19 cellular contexts compared by ENCODE assay signal in the genomic region with DNA sequence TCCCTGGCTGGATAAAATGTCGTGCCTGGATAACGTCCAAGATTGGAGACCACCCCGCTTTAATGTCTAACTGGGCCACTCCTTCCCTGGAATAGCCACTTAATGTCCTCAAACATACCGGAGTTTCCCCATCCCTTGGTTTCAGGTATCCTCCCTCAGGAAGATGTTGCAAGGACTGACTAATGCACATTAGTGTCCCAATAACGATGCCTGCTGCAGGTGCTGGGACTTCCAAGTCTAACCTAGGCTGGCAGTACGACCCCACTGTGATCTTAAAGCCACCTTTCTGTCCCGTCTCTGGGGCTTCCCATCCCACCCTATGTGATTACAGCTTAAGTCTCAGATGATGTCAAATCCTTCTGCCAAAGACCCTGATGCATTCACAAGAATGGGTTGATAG. TPM values are rescaled to one million over a fixed set of nuclear protein-coding genes. Genes with fewer than 3 reads are reported as not detected.
A peak's percentile ranks its signal among the peaks of the same experiment; 100 is the strongest.
DNase-seq lines count a peak whose midpoint lies in the region; ATAC-seq and TF ChIP-seq lines count a peak whose summit lies in the region.
"Had no signal": no experiment of that assay in that cellular context is flagged by ENCODE, and none has a peak within 500 bp of the region (broad histone marks: within the 10 kb centered on the region; RNA-seq: fewer than 3 reads in every experiment).

No MANE protein-coding gene starts in this region.

- H3K36me3 Mint-ChIP-seq in CD4-positive, alpha-beta memory T cell: no peaks in the 10 kb centered on the region
- H3K36me3 Mint-ChIP-seq in activated naive CD8-positive, alpha-beta T cell treated with anti-CD3 and anti-CD28 coated beads, Interleukin-2, amount 50 U/mL, for 24 hours (ENCODE audit: low read depth): no peaks in the 10 kb centered on the region
- H3K36me3 Mint-ChIP-seq in naive thymus-derived CD8-positive, alpha-beta T cell: no peaks in the 10 kb centered on the region
- no peaks in the 10 kb centered on the region for H3K36me3 Mint-ChIP-seq in activated CD8-positive, alpha-beta memory T cell treated with anti-CD3 and anti-CD28 coated beads, Interleukin-2, amount 10 ng/mL, durations not matched to agents 7 days and 5 days

- peak overlapping the region in 7 of 8 donors; percentile 18 to 75 (median 65) for H3K4me3 Mint-ChIP-seq in CD4-positive, alpha-beta memory T cell
- peak overlapping the region; percentile 45 for H3K4me3 Mint-ChIP-seq in activated naive CD8-positive, alpha-beta T cell treated with anti-CD3 and anti-CD28 coated beads, Interleukin-2, amount 50 U/mL, for 24 hours
- H3K4me3 Mint-ChIP-seq in naive thymus-derived CD8-positive, alpha-beta T cell: peak overlapping the region; percentile 25 to 77 (median 56)
- H3K4me3 Mint-ChIP-seq in activated CD8-positive, alpha-beta memory T cell treated with anti-CD3 and anti-CD28 coated beads, Interleukin-2, amount 10 ng/mL, durations not matched to agents 7 days and 5 days: no peak overlapping the region

- H3K27ac Mint-ChIP-seq in CD4-positive, alpha-beta memory T cell: no peak overlapping the region
- H3K27ac Mint-ChIP-seq in activated naive CD8-positive, alpha-beta T cell treated with anti-CD3 and anti-CD28 coated beads, Interleukin-2, amount 50 U/mL, for 24 hours: no peak overlapping the region
- peak overlapping the region in 1 of 10 donors; percentile 7 for H3K27ac Mint-ChIP-seq in naive thymus-derived CD8-positive, alpha-beta T cell
- H3K27ac Mint-ChIP-seq in activated CD8-positive, alpha-beta memory T cell treated with anti-CD3 and anti-CD28 coated beads, Interleukin-2, amount 10 ng/mL, durations not matched to agents 7 days and 5 days: no peak overlapping the region

- H3K36me3 ChIP-seq in CD4-positive, alpha-beta memory T cell (ENCODE audit: insufficient read depth, low read length): no peaks in the 10 kb centered on the region
- H3K36me3 ChIP-seq: spleen, upper lobe of left lung had no signal

- H3K4me3 ChIP-seq in CD4-positive, alpha-beta memory T cell (ENCODE audit: low read length in 2 of 2): no peak overlapping the region
- H3K4me3 ChIP-seq in HL-60 (replicated peaks; ENCODE audit: insufficient read depth, low read length): no peak overlapping the region
- H3K4me3 ChIP-seq: hepatocyte, K562 had no signal

- CTCF ChIA-PET in CD4-positive, alpha-beta memory T cell (lab: Charles Lee; ENCODE audit: partially characterized antibody): no interaction called here
- CTCF ChIA-PET in activated CD8-positive, alpha-beta memory T cell treated with anti-CD3 and anti-CD28 coated beads, Interleukin-2, amount 10 ng/mL, durations not matched to agents 7 days and 5 days (lab: Charles Lee): no interaction called here

- ATAC-seq in activated naive CD8-positive, alpha-beta T cell treated with anti-CD3 and anti-CD28 coated beads, Interleukin-2, amount 50 U/mL, for 24 hours: no peak
- no peak for ATAC-seq in naive thymus-derived CD8-positive, alpha-beta T cell
- no peak for ATAC-seq in GM19023 (IDR thresholded peaks at IDR 0.05; ENCODE audit: unreplicated experiment)
- ATAC-seq in activated CD8-positive, alpha-beta memory T cell treated with anti-CD3 and anti-CD28 coated beads, Interleukin-2, amount 10 ng/mL, durations not matched to agents 7 days and 5 days: no peak
- ATAC-seq in HG03108 (IDR thresholded peaks at IDR 0.05; ENCODE audit: unreplicated experiment): no peak
- ATAC-seq: K562 had no signal

- H3K4me1 ChIP-seq in CD4-positive, alpha-beta memory T cell (ENCODE audit: insufficient read depth, low read length): peaks cover 15% of the 10 kb centered on the region

- H3K9me3 ChIP-seq in CD4-positive, alpha-beta memory T cell (ENCODE audit: control insufficient read depth in 1 of 2, low read length in 2 of 2): no peaks in the 10 kb centered on the region
- H3K9me3 ChIP-seq: spleen, upper lobe of left lung had no signal

- H3K27me3 ChIP-seq in CD4-positive, alpha-beta memory T cell (ENCODE audit: insufficient read depth, low read length): peaks cover 29% of the 10 kb centered on the region
- peaks cover 35% of the 10 kb centered on the region for H3K27me3 ChIP-seq in HL-60 (ENCODE audit: insufficient read depth, poor library complexity, severe bottlenecking)

- H3K9me3 Mint-ChIP-seq in CD4-positive, alpha-beta memory T cell: no peaks in the 10 kb centered on the region
- H3K9me3 Mint-ChIP-seq in activated naive CD8-positive, alpha-beta T cell treated with anti-CD3 and anti-CD28 coated beads, Interleukin-2, amount 50 U/mL, for 24 hours: no peaks in the 10 kb centered on the region
- H3K9me3 Mint-ChIP-seq in naive thymus-derived CD8-positive, alpha-beta T cell: no peaks in the 10 kb centered on the region
- H3K9me3 Mint-ChIP-seq in activated CD8-positive, alpha-beta memory T cell treated with anti-CD3 and anti-CD28 coated beads, Interleukin-2, amount 10 ng/mL, durations not matched to agents 7 days and 5 days (ENCODE audit: low read depth): no peaks in the 10 kb centered on the region
- H3K9me3 Mint-ChIP-seq: stimulated activated naive B cell treated with anti-CD40 and anti-IgM and Interleukin-4, amounts not matched to agents 10 μg/mL and 1 μg/mL and 100 μg/mL, for 72 hours had no signal

- DNase-seq in CD4-positive, alpha-beta memory T cell: no peak
- DNase-seq in HL-60 (ENCODE audit: low read depth in 1 of 2, low spot score in 1 of 2): peak; percentile 49 to 56
- no peak for DNase-seq in activated naive CD8-positive, alpha-beta T cell treated with anti-CD3 and anti-CD28 coated beads, Interleukin-2, amount 50 U/mL, for 24 hours
- DNase-seq in naive thymus-derived CD8-positive, alpha-beta T cell: no peak
- no peak for DNase-seq in midbrain (lab: John Stamatoyannopoulos, UW)
- DNase-seq in activated CD8-positive, alpha-beta memory T cell treated with anti-CD3 and anti-CD28 coated beads, Interleukin-2, amount 10 ng/mL, durations not matched to agents 7 days and 5 days: no peak
- DNase-seq: activated CD4-positive, alpha-beta T cell treated with anti-CD3 and anti-CD28 coated beads for 1 hour; activated CD8-positive, alpha-beta memory T cell treated with anti-CD3 and anti-CD28 coated beads, Interleukin-2, amount 50 U/mL, for 48 hours; effector CD4-positive, alpha-beta T cell; NCI-H1092 treated with DMSO at 0.1 percent for 48 hours; SHP77; stimulated activated naive B cell treated with anti-CD40 and anti-IgM and Interleukin-4, amounts not matched to agents 10 μg/mL and 1 μg/mL and 100 μg/mL, for 72 hours; upper lobe of left lung had no signal

- peaks cover 33 to 36% of the 10 kb centered on the region in 2 donors for H3K27me3 Mint-ChIP-seq in CD4-positive, alpha-beta memory T cell
- peaks cover 51% of the 10 kb centered on the region for H3K27me3 Mint-ChIP-seq in activated naive CD8-positive, alpha-beta T cell treated with anti-CD3 and anti-CD28 coated beads, Interleukin-2, amount 50 U/mL, for 24 hours
- H3K27me3 Mint-ChIP-seq in naive thymus-derived CD8-positive, alpha-beta T cell: peaks cover 13 to 57% (median 26%) of the 10 kb centered on the region in 5 donors
- H3K27me3 Mint-ChIP-seq in activated CD8-positive, alpha-beta memory T cell treated with anti-CD3 and anti-CD28 coated beads, Interleukin-2, amount 10 ng/mL, durations not matched to agents 7 days and 5 days: peaks cover 68% of the 10 kb centered on the region

- TF ChIP-seq CTCF in HL-60 (IDR thresholded peaks at IDR 0.05; ENCODE audit: insufficient read depth, low read length): no peak

- no peak overlapping the region for H3K27ac ChIP-seq in CD4-positive, alpha-beta memory T cell (ENCODE audit: low read depth, low read length)
- H3K27ac ChIP-seq in HL-60 (replicated peaks): 0 out of 2 replicates have a peak overlapping the region, but pooled peaks have one; percentile 1
- H3K27ac ChIP-seq: hepatocyte, spleen, upper lobe of left lung had no signal

- POLR2A ChIA-PET in CD4-positive, alpha-beta memory T cell (lab: Charles Lee; ENCODE audit: partially characterized antibody): no interaction called here
- POLR2A ChIA-PET in naive thymus-derived CD8-positive, alpha-beta T cell (lab: Charles Lee): no interaction called here

- intact Hi-C loops in CD4-positive, alpha-beta memory T cell (cut with micrococcal nuclease): no loop called here

- H3K4me1 Mint-ChIP-seq in CD4-positive, alpha-beta memory T cell: peaks cover 7 to 20% (median 15%) of the 10 kb centered on the region in 4 donors
- peaks cover 6% of the 10 kb centered on the region for H3K4me1 Mint-ChIP-seq in activated naive CD8-positive, alpha-beta T cell treated with anti-CD3 and anti-CD28 coated beads, Interleukin-2, amount 50 U/mL, for 24 hours
- H3K4me1 Mint-ChIP-seq in naive thymus-derived CD8-positive, alpha-beta T cell: peaks cover 0 to 20% (median 16%) of the 10 kb centered on the region in 4 donors
- peaks cover 4% of the 10 kb centered on the region for H3K4me1 Mint-ChIP-seq in activated CD8-positive, alpha-beta memory T cell treated with anti-CD3 and anti-CD28 coated beads, Interleukin-2, amount 10 ng/mL, durations not matched to agents 7 days and 5 days

RNA-seq across cellular contexts. Expression of a gene that starts 1.1 kb away (rescaled TPM):
- total RNA-seq in CD4-positive, alpha-beta memory T cell: not detected
- under 1 TPM; 0.17 to 0.20 TPM for polyA plus RNA-seq in CD4-positive, alpha-beta memory T cell
- total RNA-seq in naive thymus-derived CD8-positive, alpha-beta T cell: under 1 TPM in 1 of 2 experiments, not detected in 1; 0.47 TPM
- under 1 TPM in 2 of 3 donors, not detected in 1; 0.11 to 0.19 TPM for polyA plus RNA-seq in naive thymus-derived CD8-positive, alpha-beta T cell
- not detected for total RNA-seq in activated CD8-positive, alpha-beta memory T cell treated with anti-CD3 and anti-CD28 coated beads, Interleukin-2, amount 10 ng/mL, durations not matched to agents 7 days and 5 days
- total RNA-seq: T-helper 2 cell treated with Interferon-gamma antibody and Interleukin-4, amounts not matched to agents 100 ng/mL and 5 ng/mL, for 36 hours had no signal

RNA-seq across cellular contexts. Expression of a gene that starts 30.5 kb away (rescaled TPM):
- total RNA-seq in CD4-positive, alpha-beta memory T cell: 10 to 100 TPM; 21.3 to 22.7 TPM
- 10 to 100 TPM; 13.0 to 20.8 TPM for polyA plus RNA-seq in CD4-positive, alpha-beta memory T cell
- 10 to 100 TPM; 19.2 to 19.7 TPM for total RNA-seq in naive thymus-derived CD8-positive, alpha-beta T cell
- polyA plus RNA-seq in naive thymus-derived CD8-positive, alpha-beta T cell: 10 to 100 TPM; 15.0 to 20.9 (median 19.0) TPM
- 10 to 100 TPM; 24.9 to 27.1 TPM for total RNA-seq in activated CD8-positive, alpha-beta memory T cell treated with anti-CD3 and anti-CD28 coated beads, Interleukin-2, amount 10 ng/mL, durations not matched to agents 7 days and 5 days

Comparison
In these comparisons a context has a peak if more than half of its experiments do, and no peak if none do; other contexts are left out.
1. DNase-seq: peak in HL-60 (2 of 2); none in CD4-positive, alpha-beta memory T cell (0 of 5), activated naive CD8-positive, alpha-beta T cell treated with anti-CD3 and anti-CD28 coated beads, Interleukin-2, amount 50 U/mL, for 24 hours (single experiment), naive thymus-derived CD8-positive, alpha-beta T cell (0 of 10), midbrain (single experiment) and activated CD8-positive, alpha-beta memory T cell treated with anti-CD3 and anti-CD28 coated beads, Interleukin-2, amount 10 ng/mL, durations not matched to agents 7 days and 5 days (single experiment).